Comparison of ENCODE assay signal across 8 cellular contexts in genomic region chr1:110962892-110963665, GRCh38. TPM values are rescaled to one million over a fixed set of nuclear protein-coding genes. Genes with fewer than 3 reads are reported as not detected.
DNase-seq lines count a peak whose midpoint lies in the region; ATAC-seq and TF ChIP-seq lines count a peak whose summit lies in the region.

No MANE protein-coding gene starts in this region.

- H3K36me3 Mint-ChIP-seq in progenitor cell of endocrine pancreas (ENCODE audit: insufficient read depth): peaks cover 28% of the 10 kb centered on the region

- H3K36me3 ChIP-seq in left ventricle myocardium inferior: no peaks in the 10 kb centered on the region
- H3K36me3 ChIP-seq in upper lobe of right lung: no peaks in the 10 kb centered on the region

- DNase-seq in ELF-1 (ENCODE audit: low read depth, low spot score) (peak; percentile 75), HEK293T (ENCODE audit: extremely low spot score) (peak; percentile 57), NCI-H1105 (lab: John Stamatoyannopoulos, UW) (peak; percentile 25), T-helper 1 cell (peak; percentile 16 to 84 (median 37)), amniotic epithelial cell (ENCODE audit: low read depth) (peak; percentile 87), left ventricle myocardium inferior (peak; percentile 48), progenitor cell of endocrine pancreas (ENCODE audit: low spot score, unreplicated experiment) (no peak), upper lobe of right lung (peak; percentile 78)

- no peaks in the 10 kb centered on the region for H3K4me1 Mint-ChIP-seq in progenitor cell of endocrine pancreas (ENCODE audit: low read depth)

- intact Hi-C loops in left ventricle myocardium inferior (cut with micrococcal nuclease) (no loop called here), upper lobe of right lung (cut with DNase I) (no loop called here)

- H3K9me3 Mint-ChIP-seq in progenitor cell of endocrine pancreas (ENCODE audit: low read depth): peaks cover 34% of the 10 kb centered on the region

- CTCF ChIA-PET in HEK293T (lab: Yijun Ruan, JAX): no interaction called here

- H3K27me3 ChIP-seq in left ventricle myocardium inferior (ENCODE audit: low read depth): peaks cover 15% of the 10 kb centered on the region
- H3K27me3 ChIP-seq in upper lobe of right lung: peaks cover 2% of the 10 kb centered on the region

- H3K27ac ChIP-seq in left ventricle myocardium inferior (replicated peaks) (peak overlapping the region; percentile 91), upper lobe of right lung (peak overlapping the region; percentile 97)

- peaks cover 3% of the 10 kb centered on the region for H3K27me3 Mint-ChIP-seq in progenitor cell of endocrine pancreas

- POLR2A ChIA-PET in HEK293T (lab: Yijun Ruan, JAX): interaction anchor here (1.1 kb wide), 1 partner anchor 11 kb away, joined by 6 read pairs; no protein-coding TSS in a partner anchor

- TF ChIP-seq CTCF in left ventricle myocardium inferior (IDR thresholded peaks at IDR 0.05; ENCODE audit: borderline replicate concordance) (no peak), progenitor cell of endocrine pancreas (IDR thresholded peaks at IDR 0.05; ENCODE audit: unreplicated experiment) (no peak), upper lobe of right lung (IDR thresholded peaks at IDR 0.05) (no peak)

- peak overlapping the region; percentile 97 for H3K27ac Mint-ChIP-seq in progenitor cell of endocrine pancreas

- H3K4me1 ChIP-seq in left ventricle myocardium inferior (peaks cover 32% of the 10 kb centered on the region), upper lobe of right lung (peaks cover 3% of the 10 kb centered on the region)

- H3K4me3 ChIP-seq in left ventricle myocardium inferior: peak overlapping the region; percentile 75
- H3K4me3 ChIP-seq in upper lobe of right lung: peak overlapping the region; percentile 85

- H3K4me3 Mint-ChIP-seq in progenitor cell of endocrine pancreas (ENCODE audit: low read depth): peak overlapping the region; percentile 80

- H3K9me3 ChIP-seq in left ventricle myocardium inferior (replicated peaks): peaks cover 56% of the 10 kb centered on the region
- H3K9me3 ChIP-seq in upper lobe of right lung: peaks cover 27% of the 10 kb centered on the region

- ATAC-seq in upper lobe of right lung: peak; percentile 52

TF ChIP-seq in HEK293T, 16 proteins besides CTCF, POLR2A, EP300 and RAD21:
- TF ChIP-seq FOXA1 (IDR thresholded peaks at IDR 0.05): no peak
- TF ChIP-seq L3MBTL2 (conservative IDR thresholded peaks at IDR 0.05): peak; percentile 97
- no peak for TF ChIP-seq BHLHE40 (IDR thresholded peaks at IDR 0.05; ENCODE audit: borderline replicate concordance)
- TF ChIP-seq NFRKB (IDR thresholded peaks at IDR 0.05): no peak

RNA-seq across cellular contexts. Expression of gene LRIF1, which starts 0.6 kb away (rescaled TPM):
- total RNA-seq in left ventricle myocardium inferior: 14.9 TPM
- 10.4 and 10.8 TPM in 2 replicates for total RNA-seq in progenitor cell of endocrine pancreas
- 7.0 TPM for total RNA-seq in upper lobe of right lung
